In the genomic region with DNA sequence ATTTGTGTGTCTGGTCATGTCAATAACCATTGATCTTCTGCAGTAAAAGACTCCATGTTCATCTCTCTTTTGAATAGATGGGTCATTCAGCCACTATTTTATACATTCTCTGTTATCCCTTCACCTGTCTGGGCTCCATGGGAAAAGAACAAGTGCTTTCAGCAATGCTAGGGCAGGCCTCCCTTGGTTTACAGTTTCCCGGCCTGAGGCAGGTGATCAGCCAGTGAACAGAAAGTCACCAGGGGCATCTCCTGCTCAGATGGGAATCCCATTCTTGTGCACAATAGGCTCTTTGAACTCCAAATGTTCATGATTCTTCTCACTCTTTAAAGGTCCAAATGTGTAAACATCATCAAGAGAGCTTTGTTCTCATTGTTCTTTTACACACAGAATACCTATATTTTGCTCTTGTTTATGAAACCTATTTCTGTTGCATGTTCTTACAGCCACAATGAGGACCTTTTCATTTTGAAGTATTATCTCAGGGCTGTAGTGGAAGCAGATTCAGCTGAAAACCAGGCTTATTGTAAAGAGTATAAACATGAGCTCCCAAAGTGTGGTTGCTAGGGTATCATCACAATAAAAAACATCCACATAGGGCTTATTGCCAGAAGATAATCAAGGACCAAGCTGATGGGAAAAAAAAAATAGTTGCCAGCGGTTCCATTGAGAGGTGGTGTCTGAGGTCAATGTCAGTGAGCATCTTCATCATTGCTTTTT, we compare ENCODE assay signal across 1 cellular context.
TF ChIP-seq lines count a peak whose summit lies in the region.

No MANE protein-coding gene starts in this region.

TF ChIP-seq in WTC11, 78 proteins besides CTCF, POLR2A, EP300 and RAD21 (continued from another document):
- TF ChIP-seq, protein P1, sequence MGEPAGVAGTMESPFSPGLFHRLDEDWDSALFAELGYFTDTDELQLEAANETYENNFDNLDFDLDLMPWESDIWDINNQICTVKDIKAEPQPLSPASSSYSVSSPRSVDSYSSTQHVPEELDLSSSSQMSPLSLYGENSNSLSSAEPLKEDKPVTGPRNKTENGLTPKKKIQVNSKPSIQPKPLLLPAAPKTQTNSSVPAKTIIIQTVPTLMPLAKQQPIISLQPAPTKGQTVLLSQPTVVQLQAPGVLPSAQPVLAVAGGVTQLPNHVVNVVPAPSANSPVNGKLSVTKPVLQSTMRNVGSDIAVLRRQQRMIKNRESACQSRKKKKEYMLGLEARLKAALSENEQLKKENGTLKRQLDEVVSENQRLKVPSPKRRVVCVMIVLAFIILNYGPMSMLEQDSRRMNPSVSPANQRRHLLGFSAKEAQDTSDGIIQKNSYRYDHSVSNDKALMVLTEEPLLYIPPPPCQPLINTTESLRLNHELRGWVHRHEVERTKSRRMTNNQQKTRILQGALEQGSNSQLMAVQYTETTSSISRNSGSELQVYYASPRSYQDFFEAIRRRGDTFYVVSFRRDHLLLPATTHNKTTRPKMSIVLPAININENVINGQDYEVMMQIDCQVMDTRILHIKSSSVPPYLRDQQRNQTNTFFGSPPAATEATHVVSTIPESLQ (CRISPR knock-in tag; IDR thresholded peaks at IDR 0.05) = no peak
- TF ChIP-seq, protein P2, sequence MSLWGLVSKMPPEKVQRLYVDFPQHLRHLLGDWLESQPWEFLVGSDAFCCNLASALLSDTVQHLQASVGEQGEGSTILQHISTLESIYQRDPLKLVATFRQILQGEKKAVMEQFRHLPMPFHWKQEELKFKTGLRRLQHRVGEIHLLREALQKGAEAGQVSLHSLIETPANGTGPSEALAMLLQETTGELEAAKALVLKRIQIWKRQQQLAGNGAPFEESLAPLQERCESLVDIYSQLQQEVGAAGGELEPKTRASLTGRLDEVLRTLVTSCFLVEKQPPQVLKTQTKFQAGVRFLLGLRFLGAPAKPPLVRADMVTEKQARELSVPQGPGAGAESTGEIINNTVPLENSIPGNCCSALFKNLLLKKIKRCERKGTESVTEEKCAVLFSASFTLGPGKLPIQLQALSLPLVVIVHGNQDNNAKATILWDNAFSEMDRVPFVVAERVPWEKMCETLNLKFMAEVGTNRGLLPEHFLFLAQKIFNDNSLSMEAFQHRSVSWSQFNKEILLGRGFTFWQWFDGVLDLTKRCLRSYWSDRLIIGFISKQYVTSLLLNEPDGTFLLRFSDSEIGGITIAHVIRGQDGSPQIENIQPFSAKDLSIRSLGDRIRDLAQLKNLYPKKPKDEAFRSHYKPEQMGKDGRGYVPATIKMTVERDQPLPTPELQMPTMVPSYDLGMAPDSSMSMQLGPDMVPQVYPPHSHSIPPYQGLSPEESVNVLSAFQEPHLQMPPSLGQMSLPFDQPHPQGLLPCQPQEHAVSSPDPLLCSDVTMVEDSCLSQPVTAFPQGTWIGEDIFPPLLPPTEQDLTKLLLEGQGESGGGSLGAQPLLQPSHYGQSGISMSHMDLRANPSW (CRISPR knock-in tag; conservative IDR thresholded peaks at IDR 0.05; ENCODE audit: low read depth) = no peak
- no peak for TF ChIP-seq ETV6 (CRISPR knock-in tag; IDR thresholded peaks at IDR 0.05)
- no peak for TF ChIP-seq ZNF138 (CRISPR knock-in tag; conservative IDR thresholded peaks at IDR 0.05)
- TF ChIP-seq TCF7 (CRISPR knock-in tag; IDR thresholded peaks at IDR 0.05; ENCODE audit: low read depth) = no peak
- TF ChIP-seq NR2C2 (CRISPR knock-in tag; IDR thresholded peaks at IDR 0.05) = no peak
- TF ChIP-seq ZNF423 (CRISPR knock-in tag; IDR thresholded peaks at IDR 0.05) = no peak
- TF ChIP-seq, protein P3, sequence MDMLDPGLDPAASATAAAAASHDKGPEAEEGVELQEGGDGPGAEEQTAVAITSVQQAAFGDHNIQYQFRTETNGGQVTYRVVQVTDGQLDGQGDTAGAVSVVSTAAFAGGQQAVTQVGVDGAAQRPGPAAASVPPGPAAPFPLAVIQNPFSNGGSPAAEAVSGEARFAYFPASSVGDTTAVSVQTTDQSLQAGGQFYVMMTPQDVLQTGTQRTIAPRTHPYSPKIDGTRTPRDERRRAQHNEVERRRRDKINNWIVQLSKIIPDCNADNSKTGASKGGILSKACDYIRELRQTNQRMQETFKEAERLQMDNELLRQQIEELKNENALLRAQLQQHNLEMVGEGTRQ (CRISPR knock-in tag; IDR thresholded peaks at IDR 0.05) = no peak
TF ChIP-seq in WTC11: peak in this region for 0.
